ENCODE assay signal across 13 cellular contexts in genomic region chr7:138023618-138024333, GRCh38. TPM values are rescaled to one million over a fixed set of nuclear protein-coding genes. Genes with fewer than 3 reads are reported as not detected.
A peak's percentile ranks its signal among the peaks of the same experiment; 100 is the strongest.
DNase-seq lines count a peak whose midpoint lies in the region; ATAC-seq lines count a peak whose summit lies in the region.
"Had no signal": no experiment of that assay in that cellular context is flagged by ENCODE, and none has a peak within 500 bp of the region (broad histone marks: within the 10 kb centered on the region; RNA-seq: fewer than 3 reads in every experiment).

No MANE protein-coding gene starts in this region.

- no peaks in the 10 kb centered on the region for H3K36me3 ChIP-seq in neuronal stem cell (replicated peaks in 1 of 2; ENCODE audit: control insufficient read depth in 2 of 2, insufficient read depth in 2 of 2, low read length in 2 of 2)

- H3K27me3 ChIP-seq in neuronal stem cell (ENCODE audit: control insufficient read depth in 3 of 3, insufficient read depth in 3 of 3, low read depth in 1 of 3, low read length in 3 of 3) = peaks cover 0 to 3% (median 0%) of the 10 kb centered on the region in 3 experiments

- no peaks in the 10 kb centered on the region for H3K79me1 ChIP-seq in neuronal stem cell (ENCODE audit: low read depth, low read length)

- no peak overlapping the region for H3K4me3 ChIP-seq in neuronal stem cell (ENCODE audit: low read length in 2 of 2)
- H3K4me3 ChIP-seq: dorsolateral prefrontal cortex had no signal

- H3K9me3 ChIP-seq in neuronal stem cell (replicated peaks in 1 of 2; ENCODE audit: control insufficient read depth in 2 of 2, insufficient read depth in 1 of 2, low read depth in 1 of 2, low read length in 2 of 2) = peaks cover 6 to 9% of the 10 kb centered on the region in 2 donors

- no peak overlapping the region for H2BK5ac ChIP-seq in neuronal stem cell (ENCODE audit: low read length)

- no peak overlapping the region for H2AK5ac ChIP-seq in neuronal stem cell (ENCODE audit: low read depth, low read length)

- no peak overlapping the region for H3K18ac ChIP-seq in neuronal stem cell (ENCODE audit: low read length)

- POLR2A ChIA-PET in activated CD4-positive, alpha-beta memory T cell treated with anti-CD3 and anti-CD28 coated beads, Interleukin-2, amount 10 ng/mL, durations not matched to agents 7 days and 5 days (lab: Charles Lee) = no interaction called here

- no peak overlapping the region for H4K91ac ChIP-seq in neuronal stem cell (ENCODE audit: low read depth, low read length, poor library complexity)

- H3K27ac ChIP-seq in neuronal stem cell (replicated peaks; ENCODE audit: low read length) = no peak overlapping the region
- H3K27ac ChIP-seq: dorsolateral prefrontal cortex had no signal

- H4K8ac ChIP-seq in neuronal stem cell (ENCODE audit: low read depth, low read length) = no peak overlapping the region

- no peak overlapping the region for H3K4ac ChIP-seq in neuronal stem cell (ENCODE audit: low read length)

- peaks cover 3% of the 10 kb centered on the region for H3K9me3 Mint-ChIP-seq in activated CD4-positive, alpha-beta memory T cell treated with anti-CD3 and anti-CD28 coated beads, Interleukin-2, amount 10 ng/mL, durations not matched to agents 7 days and 5 days

- no peak overlapping the region for H3K4me3 Mint-ChIP-seq in activated CD4-positive, alpha-beta memory T cell treated with anti-CD3 and anti-CD28 coated beads, Interleukin-2, amount 10 ng/mL, durations not matched to agents 7 days and 5 days
- H3K4me3 Mint-ChIP-seq: CD14-positive monocyte had no signal

- no peak overlapping the region for H3K4me2 ChIP-seq in neuronal stem cell (ENCODE audit: insufficient read depth, low read length, poor library complexity, severe bottlenecking)

- H2BK15ac ChIP-seq in neuronal stem cell (ENCODE audit: low read length) = no peak overlapping the region

- H3K4me1 ChIP-seq in neuronal stem cell (ENCODE audit: control insufficient read depth in 2 of 2, insufficient read depth in 1 of 2, low read depth in 1 of 2, low read length in 2 of 2) = no peaks in the 10 kb centered on the region

- ATAC-seq in GM18868 (IDR thresholded peaks at IDR 0.05; ENCODE audit: unreplicated experiment) = peak; percentile 82
- peak; percentile 86 for ATAC-seq in HG02588 (IDR thresholded peaks at IDR 0.05; ENCODE audit: unreplicated experiment)
- peak; percentile 81 for ATAC-seq in HG03469 (IDR thresholded peaks at IDR 0.05; ENCODE audit: unreplicated experiment)

- no peak overlapping the region for H3K9ac ChIP-seq in neuronal stem cell (ENCODE audit: low read depth, low read length, poor library complexity)

- DNase-seq in COLO668 (lab: John Stamatoyannopoulos, UW; ENCODE audit: unreplicated experiment) = peak; percentile 64
- DNase-seq in activated CD4-positive, alpha-beta memory T cell treated with anti-CD3 and anti-CD28 coated beads, Interleukin-2, amount 10 ng/mL, durations not matched to agents 7 days and 5 days = no peak
- no peak for DNase-seq in putamen (ENCODE audit: low spot score)
- no peak for DNase-seq in neuronal stem cell (ENCODE audit: low spot score)
- DNase-seq in head of caudate nucleus = no peak
- DNase-seq: dorsolateral prefrontal cortex, H7, NCI-H1417, occipital lobe had no signal

- no peak overlapping the region for H2BK120ac ChIP-seq in neuronal stem cell (ENCODE audit: low read depth, low read length)

- intact Hi-C loops in head of caudate nucleus (cut with DNase I) = no loop called here

- H2BK12ac ChIP-seq in neuronal stem cell (ENCODE audit: low read length) = no peak overlapping the region

- no peak overlapping the region for H3K14ac ChIP-seq in neuronal stem cell (ENCODE audit: low read length)

- no CpG with 5 or more reads among the region's 3 CpGs for WGBS in neuronal stem cell (ENCODE audit: extremely low coverage in 2 of 2, insufficient read length in 2 of 2, insufficient replicate concordance in 1 of 2), 2 donors

- no peak overlapping the region for H3K27ac Mint-ChIP-seq in activated CD4-positive, alpha-beta memory T cell treated with anti-CD3 and anti-CD28 coated beads, Interleukin-2, amount 10 ng/mL, durations not matched to agents 7 days and 5 days
- H3K27ac Mint-ChIP-seq: CD14-positive monocyte had no signal

- no peak overlapping the region for H2AFZ ChIP-seq in neuronal stem cell (ENCODE audit: low read length)

- CTCF ChIA-PET in activated CD4-positive, alpha-beta memory T cell treated with anti-CD3 and anti-CD28 coated beads, Interleukin-2, amount 10 ng/mL, durations not matched to agents 7 days and 5 days (lab: Charles Lee) = interaction anchor here (0.9 to 1.5 kb wide), 2 partner anchors 22 to 119 kb away, joined by 3 read pairs; partner anchors contain the start of gene CREB3L2

- peaks cover 5% of the 10 kb centered on the region for H3K4me1 Mint-ChIP-seq in activated CD4-positive, alpha-beta memory T cell treated with anti-CD3 and anti-CD28 coated beads, Interleukin-2, amount 10 ng/mL, durations not matched to agents 7 days and 5 days

- no peaks in the 10 kb centered on the region for H3K27me3 Mint-ChIP-seq in activated CD4-positive, alpha-beta memory T cell treated with anti-CD3 and anti-CD28 coated beads, Interleukin-2, amount 10 ng/mL, durations not matched to agents 7 days and 5 days

- H3K23ac ChIP-seq in neuronal stem cell (ENCODE audit: low read depth, low read length, poor library complexity) = no peak overlapping the region

- H3K36me3 Mint-ChIP-seq in activated CD4-positive, alpha-beta memory T cell treated with anti-CD3 and anti-CD28 coated beads, Interleukin-2, amount 10 ng/mL, durations not matched to agents 7 days and 5 days (ENCODE audit: low read depth) = no peaks in the 10 kb centered on the region
- H3K36me3 Mint-ChIP-seq: CD14-positive monocyte had no signal

RNA-seq across cellular contexts. Expression of gene CREB3L2, which starts 21.9 kb away (rescaled TPM):
- total RNA-seq in activated CD4-positive, alpha-beta memory T cell treated with anti-CD3 and anti-CD28 coated beads, Interleukin-2, amount 10 ng/mL, durations not matched to agents 7 days and 5 days = 10 to 100 TPM; 42.2 to 44.7 TPM
- polyA plus RNA-seq in neuronal stem cell (2013, experiment 1 of 2) = 18.4 TPM
- 19.4 TPM for polyA plus RNA-seq in neuronal stem cell (2013, experiment 2 of 2)

RNA-seq across cellular contexts. Expression of gene AKR1D1, which starts 52.5 kb away (rescaled TPM):
- total RNA-seq in activated CD4-positive, alpha-beta memory T cell treated with anti-CD3 and anti-CD28 coated beads, Interleukin-2, amount 10 ng/mL, durations not matched to agents 7 days and 5 days = not detected
- not detected for polyA plus RNA-seq in neuronal stem cell (2013, experiment 1 of 2)
- not detected for polyA plus RNA-seq in neuronal stem cell (2013, experiment 2 of 2)
- total RNA-seq: dorsolateral prefrontal cortex, H7, occipital lobe had no signal
- polyA plus RNA-seq: CD14-positive monocyte had no signal
